In genomic region chr2:127913808-127914457, GRCh38 we compare ENCODE assay signal across 18 cellular contexts. TPM values are rescaled to one million over a fixed set of nuclear protein-coding genes. Genes with fewer than 3 reads are reported as not detected.
DNase-seq lines count a peak whose midpoint lies in the region; ATAC-seq, FAIRE-seq and TF ChIP-seq lines count a peak whose summit lies in the region.
"Had no signal": no experiment of that assay in that cellular context is flagged by ENCODE, and none has a peak within 500 bp of the region (broad histone marks: within the 10 kb centered on the region; RNA-seq: fewer than 3 reads in every experiment).

No MANE protein-coding gene starts in this region.

- H2AFZ ChIP-seq in HepG2 (ENCODE audit: low read length) = no peak overlapping the region
- H2AFZ ChIP-seq: GM23248 had no signal

- TF ChIP-seq CTCF in Calu3 (IDR thresholded peaks at IDR 0.05; ENCODE audit: unreplicated experiment) = no peak
- no peak for TF ChIP-seq CTCF in RWPE2 (IDR thresholded peaks at IDR 0.05; ENCODE audit: poor library complexity, severe bottlenecking)
- no peak for TF ChIP-seq CTCF in HepG2 (CRISPR knock-in tag; IDR thresholded peaks at IDR 0.05)

- in situ Hi-C loops in HepG2 (cut with HindIII; ENCODE audit: extremely low pct_ligation_motif_present, low pct_unique_long_range_greater_than_20kb) = no loop called here

- H3K9ac ChIP-seq in HepG2 (ENCODE audit: insufficient read depth, low read depth, low read length) = no peak overlapping the region
- H3K9ac ChIP-seq: GM23248 had no signal

- no peak overlapping the region for H3K4me2 ChIP-seq in HepG2 (ENCODE audit: low read depth, low read length)

- no peaks in the 10 kb centered on the region for H3K9me3 ChIP-seq in RWPE2 (ENCODE audit: severe bottlenecking)
- no peaks in the 10 kb centered on the region for H3K9me3 ChIP-seq in HepG2 (ENCODE audit: low read length)
- H3K9me3 ChIP-seq: Caco-2, SJSA1 had no signal

- H3K79me2 ChIP-seq in HepG2 (ENCODE audit: insufficient read depth, low read length) = no peaks in the 10 kb centered on the region

- no peaks in the 10 kb centered on the region for H3K27me3 Mint-ChIP-seq in Calu3 (ENCODE audit: unreplicated experiment)

- no peak for TF ChIP-seq EP300 in HepG2 (IDR thresholded peaks at IDR 0.05; ENCODE audit: low read depth in 2 of 2, low read length in 2 of 2)
- TF ChIP-seq EP300 in HepG2 (CRISPR knock-in tag; IDR thresholded peaks at IDR 0.05; ENCODE audit: borderline replicate concordance) = no peak

- no peaks in the 10 kb centered on the region for H3K4me1 Mint-ChIP-seq in Calu3 (ENCODE audit: low read depth, unreplicated experiment)

- no peak for TF ChIP-seq RAD21 in HepG2 (CRISPR knock-in tag; IDR thresholded peaks at IDR 0.05)

- no peak overlapping the region for H3K27ac ChIP-seq in RWPE2 (ENCODE audit: poor library complexity, severe bottlenecking)
- H3K27ac ChIP-seq in HepG2 (ENCODE audit: extremely low read length, insufficient read depth, low read length) = no peak overlapping the region
- H3K27ac ChIP-seq: GM23248, SJSA1 had no signal

- no peaks in the 10 kb centered on the region for H3K4me1 ChIP-seq in RWPE2 (ENCODE audit: insufficient read depth, poor library complexity, severe bottlenecking)
- H3K4me1 ChIP-seq in HepG2 (ENCODE audit: insufficient read depth, low read length) = 0 out of 2 replicates have a peak, but pooled peaks cover 7% of the 10 kb centered on the region
- H3K4me1 ChIP-seq: SJSA1 had no signal

- no peaks in the 10 kb centered on the region for H3K36me3 Mint-ChIP-seq in Calu3 (ENCODE audit: insufficient read depth, unreplicated experiment)

- no peak overlapping the region for H3K4me3 Mint-ChIP-seq in Calu3 (ENCODE audit: low read depth, unreplicated experiment)

- FAIRE-seq in HepG2 (lab: Jason Lieb, UNC) = no peak
- FAIRE-seq: G401.6 had no signal

- intact Hi-C loops in Calu3 (cut with micrococcal nuclease; ENCODE audit: unreplicated experiment) = no loop called here
- intact Hi-C loops in HepG2 (cut with micrococcal nuclease; ENCODE audit: unreplicated experiment) = no loop called here

- DNase-seq in Calu3 (peak; percentile 12), LHCN-M2 (ENCODE audit: low read depth) (peak; percentile 18), RWPE2 (ENCODE audit: low spot score) (no peak), mesenteric fat pad (ENCODE audit: low spot score) (peak; percentile 26), DMS 273 (lab: John Stamatoyannopoulos, UW; ENCODE audit: unreplicated experiment) (no peak), HepG2 (ENCODE audit: low spot score) (no peak)
- DNase-seq: Caco-2, DMS79, GM23248, HCEC 1CT, KG1, NCI-H187 treated with DMSO at 0.1 percent for 48 hours, NCI-H345, NCI-H526 had no signal

- H3K27me3 ChIP-seq in RWPE2 (ENCODE audit: insufficient read depth, poor library complexity, severe bottlenecking) (no peaks in the 10 kb centered on the region), HepG2 (ENCODE audit: control insufficient read depth in 1 of 2, insufficient read depth in 2 of 2, low read length in 2 of 2) (no peaks in the 10 kb centered on the region)
- H3K27me3 ChIP-seq: SJSA1 had no signal

- CTCF ChIA-PET in Calu3 (lab: Charles Lee) = no interaction called here
- CTCF ChIA-PET in HepG2 (lab: Yijun Ruan, JAX; ENCODE audit: low intra/inter-chr PET ratio, low total read pairs) = no interaction called here

- H4K20me1 ChIP-seq in HepG2 (ENCODE audit: insufficient read depth, low read length) = no peaks in the 10 kb centered on the region

- no peak for TF ChIP-seq POLR2A in HepG2 (IDR thresholded peaks at IDR 0.05; ENCODE audit: insufficient read depth in 1 of 2, low read depth in 2 of 2, low read length in 2 of 2)

- no peaks in the 10 kb centered on the region for H3K9me3 Mint-ChIP-seq in Calu3 (ENCODE audit: low read depth, unreplicated experiment)

- no peaks in the 10 kb centered on the region for H3K36me3 ChIP-seq in RWPE2 (ENCODE audit: low read depth)
- H3K36me3 ChIP-seq in HepG2 (replicated peaks in 1 of 2; ENCODE audit: control insufficient read depth in 1 of 2, insufficient read depth in 2 of 2, low read length in 2 of 2) = no peaks in the 10 kb centered on the region
- H3K36me3 ChIP-seq: SJSA1 had no signal

- H3K27ac Mint-ChIP-seq in Calu3 (ENCODE audit: unreplicated experiment) = no peak overlapping the region

- ATAC-seq in RWPE2 (ENCODE audit: low read depth) (peak; percentile 92), HG02623 (IDR thresholded peaks at IDR 0.05; ENCODE audit: unreplicated experiment) (no peak), HG02610 (IDR thresholded peaks at IDR 0.05; ENCODE audit: unreplicated experiment) (no peak), HepG2 (no peak)

- POLR2A ChIA-PET in HepG2 (lab: Yijun Ruan, JAX) = no interaction called here

- WGBS in HepG2 (ENCODE audit: low lambda C conversion rate) = 22% methylated on average over 8 of the region's 8 CpGs

- BruUV-seq in Calu3 (replicated peaks; lab: Mats Ljungman, UMichigan) = no TSS peak
- BruUV-seq in HepG2 (replicated peaks; lab: Mats Ljungman, UMichigan) = no TSS peak

- no peak overlapping the region for H3K4me3 ChIP-seq in RWPE2 (ENCODE audit: severe bottlenecking)
- H3K4me3 ChIP-seq in HepG2 (replicated peaks in 1 of 3; ENCODE audit: insufficient read depth in 1 of 3, low read depth in 2 of 3, low read length in 3 of 3) = no peak overlapping the region
- H3K4me3 ChIP-seq: GM23248, SJSA1 had no signal

TF ChIP-seq in HepG2, 621 proteins besides CTCF, POLR2A, EP300 and RAD21 (continues in another document):
- TF ChIP-seq NR2F6 (IDR thresholded peaks at IDR 0.05) (no peak), NR2F6 (CRISPR knock-in tag; IDR thresholded peaks at IDR 0.05) (no peak), NR3C1 (CRISPR knock-in tag; IDR thresholded peaks at IDR 0.05) (no peak), GFI1 (CRISPR knock-in tag; IDR thresholded peaks at IDR 0.05; ENCODE audit: borderline replicate concordance) (no peak)

RNA-seq across cellular contexts. Expression of gene AMMECR1L, which starts 28.2 kb away (rescaled TPM):
- total RNA-seq in Calu3 (2022) = 19.8 and 21.6 TPM in 2 replicates
- 7.9 and 10.4 TPM in 2 replicates for total RNA-seq in LHCN-M2 (2014; rRNA removed)
- 7.8 TPM for polyA plus RNA-seq in LHCN-M2 (2012)
- total RNA-seq in mesenteric fat pad = 22.0 TPM
- total RNA-seq in HepG2 (2016; rRNA removed; fragmentation: Illumina TruSeq; extraction: Trizol) = 14.2 and 14.7 TPM in 2 replicates
- total RNA-seq in HepG2 (2016; cell fraction: cytosol; rRNA removed; fragmentation: Illumina TruSeq; extraction: Trizol; ENCODE audit: low read depth) = 2.6 and 2.9 TPM in 2 replicates
- total RNA-seq in HepG2 (2016; cell fraction: insoluble cytoplasmic fraction; rRNA removed; fragmentation: Illumina TruSeq; extraction: Trizol) = 13.0 and 14.1 TPM in 2 replicates
- total RNA-seq in HepG2 (2016; cell fraction: membrane; rRNA removed; fragmentation: Illumina TruSeq; extraction: Trizol) = 6.7 and 7.1 TPM in 2 replicates
- 15.6 and 17.6 TPM in 2 replicates for total RNA-seq in HepG2 (2016; cell fraction: nucleus; rRNA removed; fragmentation: Illumina TruSeq; extraction: Trizol)
- polyA plus RNA-seq in HepG2 (2011; rRNA removed) = 9.1 and 9.4 TPM in 2 replicates
- 7.3 and 10.9 TPM in 2 replicates for polyA plus RNA-seq in HepG2 (2011; cell fraction: cytosol; rRNA removed)
- 18.3 and 22.2 TPM in 2 replicates for polyA plus RNA-seq in HepG2 (2011; cell fraction: nucleus; rRNA removed)
- polyA plus RNA-seq in HepG2 (2012) = 13.3 and 16.8 TPM in 2 replicates
- polyA plus RNA-seq in HepG2 (2016; cell fraction: cytosol; fragmentation: Illumina TruSeq; extraction: Trizol; ENCODE audit: low read depth) = 0.83 and 0.85 TPM in 2 replicates
- 12.6 and 14.1 TPM in 2 replicates for polyA plus RNA-seq in HepG2 (2016; cell fraction: insoluble cytoplasmic fraction; fragmentation: Illumina TruSeq; extraction: Trizol; ENCODE audit: low read depth)
- polyA plus RNA-seq in HepG2 (2016; cell fraction: membrane; fragmentation: Illumina TruSeq; extraction: Trizol; ENCODE audit: low read depth) = 3.2 and 3.4 TPM in 2 replicates
- polyA plus RNA-seq in HepG2 (2016; cell fraction: nucleus; fragmentation: Illumina TruSeq; extraction: Trizol; ENCODE audit: insufficient read depth, low read depth) = 30.7 and 31.8 TPM in 2 replicates
- 10.4 and 15.8 TPM in 2 replicates for polyA minus RNA-seq in HepG2 (2011; rRNA and poly(A)+ RNA removed; ENCODE audit: low replicate concordance)
- 9.9 and 11.5 TPM in 2 replicates for polyA minus RNA-seq in HepG2 (2011; cell fraction: cytosol; rRNA and poly(A)+ RNA removed)
- polyA minus RNA-seq in HepG2 (2011; cell fraction: nucleus; rRNA and poly(A)+ RNA removed) = 21.5 and 23.1 TPM in 2 replicates

RNA-seq across cellular contexts. Expression of gene POLR2D, which starts 56.0 kb away (rescaled TPM):
- total RNA-seq in Calu3 (2022) (51.2 and 56.4 TPM in 2 replicates), LHCN-M2 (2014; rRNA removed) (20.1 and 23.5 TPM in 2 replicates), mesenteric fat pad (26.4 TPM), HepG2 (2016; rRNA removed; fragmentation: Illumina TruSeq; extraction: Trizol) (46.8 and 73.9 TPM in 2 replicates)
- 20.2 TPM for polyA plus RNA-seq in LHCN-M2 (2012)
- total RNA-seq in HepG2 (2016; cell fraction: cytosol; rRNA removed; fragmentation: Illumina TruSeq; extraction: Trizol; ENCODE audit: low read depth) = 12.6 and 14.2 TPM in 2 replicates
- total RNA-seq in HepG2 (2016; cell fraction: insoluble cytoplasmic fraction; rRNA removed; fragmentation: Illumina TruSeq; extraction: Trizol) = 48.2 and 65.2 TPM in 2 replicates
- 60.9 and 67.5 TPM in 2 replicates for total RNA-seq in HepG2 (2016; cell fraction: membrane; rRNA removed; fragmentation: Illumina TruSeq; extraction: Trizol)
- 22.2 and 26.9 TPM in 2 replicates for total RNA-seq in HepG2 (2016; cell fraction: nucleus; rRNA removed; fragmentation: Illumina TruSeq; extraction: Trizol)
- polyA plus RNA-seq in HepG2 (2011; rRNA removed) = 22.3 and 26.9 TPM in 2 replicates
- 16.3 and 24.5 TPM in 2 replicates for polyA plus RNA-seq in HepG2 (2011; cell fraction: cytosol; rRNA removed)
- 8.2 and 10.7 TPM in 2 replicates for polyA plus RNA-seq in HepG2 (2011; cell fraction: nucleus; rRNA removed)
- 46.9 and 47.5 TPM in 2 replicates for polyA plus RNA-seq in HepG2 (2012)
- 27.4 and 35.8 TPM in 2 replicates for polyA plus RNA-seq in HepG2 (2016; cell fraction: cytosol; fragmentation: Illumina TruSeq; extraction: Trizol; ENCODE audit: low read depth)
- polyA plus RNA-seq in HepG2 (2016; cell fraction: insoluble cytoplasmic fraction; fragmentation: Illumina TruSeq; extraction: Trizol; ENCODE audit: low read depth) = 84.9 and 88.7 TPM in 2 replicates
- 69.2 and 75.1 TPM in 2 replicates for polyA plus RNA-seq in HepG2 (2016; cell fraction: membrane; fragmentation: Illumina TruSeq; extraction: Trizol; ENCODE audit: low read depth)
- 54.7 and 59.0 TPM in 2 replicates for polyA plus RNA-seq in HepG2 (2016; cell fraction: nucleus; fragmentation: Illumina TruSeq; extraction: Trizol; ENCODE audit: insufficient read depth, low read depth)
- polyA minus RNA-seq in HepG2 (2011; rRNA and poly(A)+ RNA removed; ENCODE audit: low replicate concordance) = 19.8 and 24.2 TPM in 2 replicates
- polyA minus RNA-seq in HepG2 (2011; cell fraction: cytosol; rRNA and poly(A)+ RNA removed) = 14.4 and 17.2 TPM in 2 replicates
- 12.0 and 12.3 TPM in 2 replicates for polyA minus RNA-seq in HepG2 (2011; cell fraction: nucleus; rRNA and poly(A)+ RNA removed)

Comparison
In these comparisons a context has a peak if more than half of its experiments do, and no peak if none do; other contexts are left out.
1. DNase-seq: peak in Calu3 (single experiment), LHCN-M2 (single experiment) and mesenteric fat pad (single experiment); none in RWPE2 (single experiment), DMS 273 (single experiment) and HepG2 (single experiment).